In genomic region chr2:8836979-8837794, GRCh38 we compare ENCODE assay signal across 8 cellular contexts. TPM values are rescaled to one million over a fixed set of nuclear protein-coding genes. Genes with fewer than 3 reads are reported as not detected.
DNase-seq lines count a peak whose midpoint lies in the region; ATAC-seq and TF ChIP-seq lines count a peak whose summit lies in the region.

Gene KIDINS220 (minus strand): TSS chr2:8837613. CDS start chr2:8827093, 10,520 bp downstream.

- H3K36me3 ChIP-seq in HUES64 (ENCODE audit: insufficient read depth, low read length) (no peaks in the 10 kb centered on the region), mucosa of rectum (ENCODE audit: control insufficient read depth in 2 of 2, insufficient read depth in 2 of 2, low read length in 2 of 2) (no peaks in the 10 kb centered on the region)

- TF ChIP-seq POLR2A in erythroblast (IDR thresholded peaks at IDR 0.05; ENCODE audit: low read length): peak; percentile 55

- under 1% methylated on average over 67 of the region's 67 CpGs for WGBS in HUES64

- H3K4me3 ChIP-seq in HUES64 (ENCODE audit: low read length) (peak within 1 kb of the TSS; percentile 98), mucosa of rectum (ENCODE audit: low read length in 2 of 2) (peak within 1 kb of the TSS; percentile 93 to 95)

- peak; percentile 94 for ATAC-seq in GM21447 (IDR thresholded peaks at IDR 0.05; ENCODE audit: unreplicated experiment)

- H3K27me3 ChIP-seq in HUES64 (ENCODE audit: insufficient read depth, low read length): no peaks in the 10 kb centered on the region
- H3K27me3 ChIP-seq in mucosa of rectum (ENCODE audit: control insufficient read depth in 2 of 2, insufficient read depth in 2 of 2, low read length in 2 of 2): no peaks in the 10 kb centered on the region

- DNase-seq in DMS 273 (lab: John Stamatoyannopoulos, UW; ENCODE audit: unreplicated experiment) (peak; percentile 91), OCI-M1 (lab: John Stamatoyannopoulos, UW) (peak; percentile 81), erythroblast (lab: John Stamatoyannopoulos, UW) (peak; percentile 91 to 96)
- DNase-seq in activated T-cell treated with anti-CD3 and anti-CD28 coated beads, Interleukin-2, amount 50 U/mL, for 1 hour: peak; percentile 91
- peak; percentile 86 for DNase-seq in stimulated activated CD8-positive, alpha-beta memory T cell treated with anti-CD3 and anti-CD28 coated beads, Interleukin-4, amount 100 ng/mL, for 48 hours

- H3K4me1 ChIP-seq in HUES64 (ENCODE audit: insufficient read depth, low read length) (0 out of 2 replicates have a peak, but pooled peaks cover 8% of the 10 kb centered on the region), mucosa of rectum (ENCODE audit: control insufficient read depth in 2 of 2, insufficient read depth in 2 of 2, low read length in 2 of 2) (peaks cover 4 to 9% of the 10 kb centered on the region in 2 donors)

- H3K9ac ChIP-seq in HUES64 (ENCODE audit: low read depth, low read length) (peak within 1 kb of the TSS; percentile 75), mucosa of rectum (ENCODE audit: low read depth in 1 of 2, low read length in 2 of 2) (peak within 1 kb of the TSS; percentile 84)

- H3K27ac ChIP-seq in HUES64 (ENCODE audit: low read depth, low read length) (no peak within 1 kb of the TSS), mucosa of rectum (ENCODE audit: low read depth in 2 of 2, low read length in 2 of 2) (peak within 1 kb of the TSS; percentile 77 to 89)

- H3K9me3 ChIP-seq in HUES64 (ENCODE audit: insufficient read depth, low read depth, low read length) (no peaks in the 10 kb centered on the region), mucosa of rectum (ENCODE audit: control insufficient read depth in 2 of 2, low read length in 2 of 2) (no peaks in the 10 kb centered on the region)

RNA-seq across cellular contexts. Expression of gene KIDINS220, which starts in this region (rescaled TPM):
- 18.3 TPM for polyA plus RNA-seq in HUES64 (2013, experiment 1 of 2)
- polyA plus RNA-seq in HUES64 (2013, experiment 2 of 2): 20.7 TPM
